In genomic region chr1:179302076-179302475, GRCh38 we compare ENCODE assay signal across 1 cellular context.
TF ChIP-seq lines count a peak whose summit lies in the region.

No MANE protein-coding gene starts in this region.

TF ChIP-seq in K562, 482 proteins besides CTCF, POLR2A, EP300 and RAD21 (continued from another document):
- TF ChIP-seq TRIM24 (IDR thresholded peaks at IDR 0.05): peak in 1 of 2 experiments; percentile 14; a peak in 1 of 4 replicates
- TF ChIP-seq EHMT2 (IDR thresholded peaks at IDR 0.05): no peak
- 0 out of 2 replicates have a peak, but pooled peaks have one; percentile 42 for TF ChIP-seq CC2D1A (IDR thresholded peaks at IDR 0.05)
